Comparison of ENCODE assay signal across 1 cellular context in genomic region chr12:19906-20305, GRCh38. TPM values are rescaled to one million over a fixed set of nuclear protein-coding genes. Genes with fewer than 3 reads are reported as not detected.
"Had no signal": no experiment of that assay in that cellular context is flagged by ENCODE, and none has a peak within 500 bp of the region (broad histone marks: within the 10 kb centered on the region; RNA-seq: fewer than 3 reads in every experiment).

No MANE protein-coding gene starts in this region.

RNA-seq across cellular contexts. Expression of gene IQSEC3, which starts 46.7 kb away (rescaled TPM):
- total RNA-seq: pulmonary artery endothelial cell had no signal
